8 cellular contexts compared by ENCODE assay signal in genomic region chrX:129654652-129655546, GRCh38. TPM values are rescaled to one million over a fixed set of nuclear protein-coding genes. Genes with fewer than 3 reads are reported as not detected.
DNase-seq lines count a peak whose midpoint lies in the region; ATAC-seq and TF ChIP-seq lines count a peak whose summit lies in the region.

A gene with protein sequence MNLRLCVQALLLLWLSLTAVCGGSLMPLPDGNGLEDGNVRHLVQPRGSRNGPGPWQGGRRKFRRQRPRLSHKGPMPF (minus strand): TSS chrX:129654956. CDS start chrX:129654630, 326 bp downstream.

- no peak within 1 kb of the TSS for H3K27ac ChIP-seq in upper lobe of right lung

- H3K4me1 Mint-ChIP-seq in T-helper 2 cell treated with Interferon-gamma antibody and Interleukin-4, amounts not matched to agents 5 μg/mL and 100 μg/mL, for 36 hours (ENCODE audit: low read depth) = peaks cover 5% of the 10 kb centered on the region
- H3K4me1 Mint-ChIP-seq in endothelial cell (ENCODE audit: unreplicated experiment) = peaks cover 10% of the 10 kb centered on the region

- peak; percentile 10 for DNase-seq in stimulated activated CD4-positive, alpha-beta T cell treated with anti-CD3 and anti-CD28 coated beads, Interleukin-12 subunit alpha, Interleukin-12 subunit beta, amount 100 ng/mL, for 4 hours
- DNase-seq in stimulated activated CD4-positive, alpha-beta T cell treated with anti-CD3 and anti-CD28 coated beads, Interleukin-2, amount 100 ng/mL, for 48 hours = no peak
- DNase-seq in T-helper 2 cell treated with Interferon-gamma antibody and Interleukin-4, amounts not matched to agents 5 μg/mL and 100 μg/mL, for 36 hours (ENCODE audit: low spot score) = no peak
- DNase-seq in endothelial cell (ENCODE audit: low spot score) (peak; percentile 32), upper lobe of right lung (peak; percentile 67), GM19240 (ENCODE audit: insufficient read length, low spot score) (no peak)

- H3K27me3 Mint-ChIP-seq in T-helper 2 cell treated with Interferon-gamma antibody and Interleukin-4, amounts not matched to agents 5 μg/mL and 100 μg/mL, for 36 hours (ENCODE audit: low read depth) = peaks cover 28% of the 10 kb centered on the region
- H3K27me3 Mint-ChIP-seq in endothelial cell (ENCODE audit: unreplicated experiment) = peaks cover 11% of the 10 kb centered on the region

- H3K27ac Mint-ChIP-seq in T-helper 2 cell treated with Interferon-gamma antibody and Interleukin-4, amounts not matched to agents 5 μg/mL and 100 μg/mL, for 36 hours = no peak within 1 kb of the TSS
- H3K27ac Mint-ChIP-seq in endothelial cell (ENCODE audit: unreplicated experiment) = no peak within 1 kb of the TSS

- peaks cover 6% of the 10 kb centered on the region for H3K27me3 ChIP-seq in mononuclear cell (ENCODE audit: insufficient read depth, low read length)
- no peaks in the 10 kb centered on the region for H3K27me3 ChIP-seq in upper lobe of right lung

- no peaks in the 10 kb centered on the region for H3K9me3 Mint-ChIP-seq in T-helper 2 cell treated with Interferon-gamma antibody and Interleukin-4, amounts not matched to agents 5 μg/mL and 100 μg/mL, for 36 hours
- no peaks in the 10 kb centered on the region for H3K9me3 Mint-ChIP-seq in endothelial cell (ENCODE audit: unreplicated experiment)

- H3K4me3 Mint-ChIP-seq in T-helper 2 cell treated with Interferon-gamma antibody and Interleukin-4, amounts not matched to agents 5 μg/mL and 100 μg/mL, for 36 hours = peak within 1 kb of the TSS; percentile 63
- H3K4me3 Mint-ChIP-seq in endothelial cell (ENCODE audit: unreplicated experiment) = peak within 1 kb of the TSS; percentile 59

- no peaks in the 10 kb centered on the region for H3K36me3 ChIP-seq in upper lobe of right lung

- H3K36me3 Mint-ChIP-seq in T-helper 2 cell treated with Interferon-gamma antibody and Interleukin-4, amounts not matched to agents 5 μg/mL and 100 μg/mL, for 36 hours (ENCODE audit: low read depth) = no peaks in the 10 kb centered on the region
- H3K36me3 Mint-ChIP-seq in endothelial cell (ENCODE audit: low read depth, unreplicated experiment) = no peaks in the 10 kb centered on the region

- H3K4me1 ChIP-seq in mononuclear cell (ENCODE audit: insufficient read depth, low read length) (peaks cover 16% of the 10 kb centered on the region), upper lobe of right lung (no peaks in the 10 kb centered on the region)

- no peaks in the 10 kb centered on the region for H3K9me3 ChIP-seq in mononuclear cell (ENCODE audit: low read depth, low read length)
- no peaks in the 10 kb centered on the region for H3K9me3 ChIP-seq in upper lobe of right lung

- ATAC-seq in HG03571 (IDR thresholded peaks at IDR 0.05; ENCODE audit: unreplicated experiment) (peak; percentile 44), upper lobe of right lung (peak; percentile 72)

- H3K4me3 ChIP-seq in mononuclear cell (ENCODE audit: low read length) (peak within 1 kb of the TSS; percentile 8), upper lobe of right lung (peak within 1 kb of the TSS; percentile 49)

- TF ChIP-seq CTCF in endothelial cell (IDR thresholded peaks at IDR 0.05; ENCODE audit: unreplicated experiment) = no peak
- no peak for TF ChIP-seq CTCF in upper lobe of right lung (IDR thresholded peaks at IDR 0.05)

- intact Hi-C loops in upper lobe of right lung (cut with DNase I) = no loop called here

RNA-seq across cellular contexts. Expression of the gene that starts here (rescaled TPM):
- total RNA-seq in endothelial cell (ENCODE audit: unreplicated experiment) (3.5 TPM), mononuclear cell (not detected), upper lobe of right lung (7.9 TPM)

Comparison
In these comparisons a context has a peak if more than half of its experiments do, and no peak if none do; other contexts are left out.
1. DNase-seq: peak in stimulated activated CD4-positive, alpha-beta T cell treated with anti-CD3 and anti-CD28 coated beads, Interleukin-12 subunit alpha, Interleukin-12 subunit beta, amount 100 ng/mL, for 4 hours (single experiment), endothelial cell (single experiment) and upper lobe of right lung (single experiment); none in stimulated activated CD4-positive, alpha-beta T cell treated with anti-CD3 and anti-CD28 coated beads, Interleukin-2, amount 100 ng/mL, for 48 hours (0 of 2), T-helper 2 cell treated with Interferon-gamma antibody and Interleukin-4, amounts not matched to agents 5 μg/mL and 100 μg/mL, for 36 hours (single experiment) and GM19240 (single experiment).